ENCODE assay signal across 28 cellular contexts in the genomic region with DNA sequence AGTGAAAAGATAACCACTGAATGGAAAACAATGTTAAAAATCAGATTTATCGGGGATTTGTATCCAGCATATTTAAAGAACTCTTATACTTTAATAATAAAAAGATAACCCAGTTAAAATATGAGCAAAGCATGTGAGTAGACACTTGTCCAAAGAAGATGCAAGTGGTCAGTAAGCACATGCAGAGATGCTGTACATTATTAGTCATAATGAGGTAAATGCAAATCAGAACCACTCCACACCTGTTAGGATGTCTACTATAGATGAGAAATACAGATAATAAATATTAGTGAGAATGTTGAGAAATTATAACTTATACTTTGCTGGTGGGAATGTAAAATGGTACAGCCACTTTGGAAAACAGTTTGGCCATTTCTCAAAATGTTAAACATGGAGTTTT.
"Had no signal": no experiment of that assay in that cellular context is flagged by ENCODE, and none has a peak within 500 bp of the region (broad histone marks: within the 10 kb centered on the region; RNA-seq: fewer than 3 reads in every experiment).

No MANE protein-coding gene starts in this region.

- H3K27me3 ChIP-seq: colonic mucosa, esophagus squamous epithelium, heart right ventricle, neutrophil, pancreas, right lobe of liver, tibial nerve, upper lobe of left lung had no signal

- H3K9me3 ChIP-seq: colonic mucosa, esophagus squamous epithelium, heart right ventricle, lower lobe of right lung, neutrophil, pancreas, right lobe of liver, thoracic aorta, tibial nerve, upper lobe of left lung had no signal

- ATAC-seq: heart right ventricle; left ventricle myocardium superior; lower lobe of right lung; natural killer cell treated with Interleukin-12 subunit alpha and Interleukin-12 subunit beta and Interleukin-15 and Interleukin-18, amount 100 ng/mL, for 72 hours; pancreas; right lobe of liver had no signal

- H3K36me3 ChIP-seq: colonic mucosa, heart right ventricle, lower lobe of right lung, neutrophil, pancreas, right lobe of liver, thoracic aorta, upper lobe of left lung had no signal

- H3K27ac ChIP-seq: colonic mucosa, esophagus squamous epithelium, heart right ventricle, lower lobe of right lung, neutrophil, pancreas, right lobe of liver, thoracic aorta, tibial nerve, upper lobe of left lung had no signal

- H3K4me3 Mint-ChIP-seq: dendritic cell treated with granulocyte-macrophage colony-stimulating factor and Interleukin-4, amounts not matched to agents 40 ng/mL and 50 ng/mL, for 4 days; memory B cell; natural killer cell treated with Interleukin-12 subunit alpha and Interleukin-12 subunit beta and Interleukin-15 and Interleukin-18, amount 100 ng/mL, for 72 hours; neural crest cell; stimulated activated naive B cell treated with anti-CD40 and anti-IgM and Interleukin-4, amounts not matched to agents 10 μg/mL and 1 μg/mL and 100 μg/mL, for 72 hours; stimulated activated naive CD8-positive, alpha-beta T cell treated with anti-CD3 and anti-CD28 coated beads, Interleukin-15, Interleukin-2, amounts not matched to agents 100 ng/mL and 50 ng/mL, for 24 hours had no signal

- FAIRE-seq: endometrium, keratinocyte, pancreas, small intestine, urothelium cell line had no signal

- H3K4me1 ChIP-seq: colonic mucosa, lower lobe of right lung had no signal

- DNase-seq: colonic mucosa; effector CD8-positive, alpha-beta T cell; erythroblast; esophagus squamous epithelium; foreskin melanocyte; glutamatergic neuron; heart right ventricle; hippocampal formation; left ventricle myocardium superior; lower lobe of right lung; pancreas; right lobe of liver; small intestine; stimulated activated CD4-positive, alpha-beta T cell treated with anti-CD3 and anti-CD28 coated beads, Interleukin-15, amount 100 ng/mL, for 24 hours; stimulated activated CD4-positive, alpha-beta T cell treated with anti-CD3 and anti-CD28 coated beads, Interleukin-2, amount 100 ng/mL, for 48 hours; stimulated activated naive B cell treated with anti-CD40 and anti-IgM and Interleukin-4, amounts not matched to agents 10 μg/mL and 1 μg/mL and 100 μg/mL, for 72 hours; upper lobe of left lung had no signal

- H3K27ac Mint-ChIP-seq: dendritic cell treated with granulocyte-macrophage colony-stimulating factor and Interleukin-4, amounts not matched to agents 40 ng/mL and 50 ng/mL, for 4 days; memory B cell; natural killer cell treated with Interleukin-12 subunit alpha and Interleukin-12 subunit beta and Interleukin-15 and Interleukin-18, amount 100 ng/mL, for 72 hours; stimulated activated naive B cell treated with anti-CD40 and anti-IgM and Interleukin-4, amounts not matched to agents 10 μg/mL and 1 μg/mL and 100 μg/mL, for 72 hours; stimulated activated naive CD8-positive, alpha-beta T cell treated with anti-CD3 and anti-CD28 coated beads, Interleukin-15, Interleukin-2, amounts not matched to agents 100 ng/mL and 50 ng/mL, for 24 hours had no signal

- H3K9me3 Mint-ChIP-seq: dendritic cell treated with granulocyte-macrophage colony-stimulating factor and Interleukin-4, amounts not matched to agents 40 ng/mL and 50 ng/mL, for 4 days; memory B cell; natural killer cell treated with Interleukin-12 subunit alpha and Interleukin-12 subunit beta and Interleukin-15 and Interleukin-18, amount 100 ng/mL, for 72 hours; stimulated activated naive B cell treated with anti-CD40 and anti-IgM and Interleukin-4, amounts not matched to agents 10 μg/mL and 1 μg/mL and 100 μg/mL, for 72 hours; stimulated activated naive CD8-positive, alpha-beta T cell treated with anti-CD3 and anti-CD28 coated beads, Interleukin-15, Interleukin-2, amounts not matched to agents 100 ng/mL and 50 ng/mL, for 24 hours had no signal

- H3K4me3 ChIP-seq: colonic mucosa, esophagus squamous epithelium, heart right ventricle, lower lobe of right lung, pancreas, right lobe of liver, thoracic aorta, tibial nerve, upper lobe of left lung had no signal

- H3K27me3 Mint-ChIP-seq: dendritic cell treated with granulocyte-macrophage colony-stimulating factor and Interleukin-4, amounts not matched to agents 40 ng/mL and 50 ng/mL, for 4 days; memory B cell; natural killer cell treated with Interleukin-12 subunit alpha and Interleukin-12 subunit beta and Interleukin-15 and Interleukin-18, amount 100 ng/mL, for 72 hours; stimulated activated naive B cell treated with anti-CD40 and anti-IgM and Interleukin-4, amounts not matched to agents 10 μg/mL and 1 μg/mL and 100 μg/mL, for 72 hours; stimulated activated naive CD8-positive, alpha-beta T cell treated with anti-CD3 and anti-CD28 coated beads, Interleukin-15, Interleukin-2, amounts not matched to agents 100 ng/mL and 50 ng/mL, for 24 hours had no signal

- H3K36me3 Mint-ChIP-seq: natural killer cell treated with Interleukin-12 subunit alpha and Interleukin-12 subunit beta and Interleukin-15 and Interleukin-18, amount 100 ng/mL, for 72 hours had no signal
